Comparison of ENCODE assay signal across 1 cellular context in the genomic region with DNA sequence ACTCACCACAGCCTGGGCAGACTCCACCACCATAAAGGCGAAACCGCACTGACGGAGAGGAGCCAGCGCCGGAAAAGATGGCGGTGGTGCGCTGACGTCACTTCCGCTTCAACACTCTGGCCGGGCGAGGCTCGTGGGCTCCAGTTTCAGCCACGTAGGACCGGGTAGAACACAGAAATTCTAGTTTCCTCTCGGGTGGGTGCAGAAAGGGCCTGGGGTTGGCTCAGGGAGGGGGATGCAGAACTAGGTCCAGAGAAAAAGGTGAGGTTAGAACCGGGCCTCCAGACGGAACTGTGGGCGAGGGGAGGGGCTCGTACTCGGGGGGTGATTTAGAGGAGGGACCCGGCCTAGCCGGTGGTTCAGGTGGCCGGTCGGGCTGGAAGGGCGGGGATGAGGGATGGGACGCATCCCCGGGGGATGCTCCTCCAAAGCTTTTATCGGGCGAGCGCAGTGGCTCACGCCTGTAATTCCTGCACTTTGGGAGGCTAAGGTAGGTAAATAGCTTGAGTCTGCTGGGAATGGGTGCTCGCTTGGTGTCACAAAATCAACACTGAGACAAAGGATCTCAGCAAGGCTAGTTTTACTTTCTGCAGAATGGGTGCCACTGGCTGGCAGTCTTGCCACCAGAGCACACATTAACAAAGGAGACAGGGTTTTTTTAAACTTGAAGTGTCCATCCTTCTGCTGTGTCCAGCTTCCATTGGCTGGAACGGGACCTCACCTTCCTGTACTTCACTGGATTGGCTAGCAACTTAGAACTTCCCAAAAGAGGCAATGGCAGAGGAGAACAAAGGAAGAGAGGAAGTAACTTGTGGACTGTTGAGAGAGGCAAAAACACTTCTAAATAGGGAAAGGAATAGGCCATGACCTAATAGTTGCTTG.
TF ChIP-seq lines count a peak whose summit lies in the region.

Gene ZNF561 (minus strand): TSS at position 77 of the 882 bp plus-strand sequence. CDS start 1,776 bp downstream, outside the sequence.

TF ChIP-seq in K562, 482 proteins besides CTCF, POLR2A, EP300 and RAD21 (continued from another document and continues in another):
- peak; percentile 68 for TF ChIP-seq RBBP5 (IDR thresholded peaks at IDR 0.05; ENCODE audit: borderline replicate concordance, insufficient read depth, low read length, poor library complexity, severe bottlenecking)
- peak; percentile 67 to 79; a peak in 3 of 4 replicates for TF ChIP-seq FOXK2 (conservative IDR thresholded peaks at IDR 0.05 in 1 of 2, IDR thresholded peaks at IDR 0.05 in 1 of 2; ENCODE audit: low read depth in 2 of 2)
- TF ChIP-seq TRIM28 (IDR thresholded peaks at IDR 0.05) = no peak; the same call in 1 of the 2 replicates
- peak; percentile 87 for TF ChIP-seq MTA1 (IDR thresholded peaks at IDR 0.05; ENCODE audit: borderline replicate concordance)
- no peak for TF ChIP-seq E2F5 (CRISPR knock-in tag; IDR thresholded peaks at IDR 0.05)
- peak; percentile 60 for TF ChIP-seq NCOR1 (IDR thresholded peaks at IDR 0.05)
- no peak for TF ChIP-seq ZBTB43 (CRISPR knock-in tag; IDR thresholded peaks at IDR 0.05)
- TF ChIP-seq E2F6 (IDR thresholded peaks at IDR 0.05; ENCODE audit: borderline replicate concordance in 1 of 2, extremely low read depth in 1 of 2, insufficient read depth in 1 of 2, insufficient read length in 1 of 2, low read depth in 1 of 2, low read length in 1 of 2, poor library complexity in 1 of 2, severe bottlenecking in 1 of 2) = peak in 1 of 2 experiments; percentile 54
- no peak for TF ChIP-seq TGIF2 (CRISPR knock-in tag; IDR thresholded peaks at IDR 0.05)
- 0 out of 2 replicates have a peak, but pooled peaks have one; percentile 28 for TF ChIP-seq ZBED1 (IDR thresholded peaks at IDR 0.05)
- TF ChIP-seq MEIS2 (IDR thresholded peaks at IDR 0.05; ENCODE audit: partially characterized antibody) = no peak
- no peak for TF ChIP-seq SAFB (IDR thresholded peaks at IDR 0.05; ENCODE audit: borderline replicate concordance, low read depth, low read length)
- TF ChIP-seq IRF1 (CRISPR knock-in tag; IDR thresholded peaks at IDR 0.05; ENCODE audit: borderline replicate concordance) = no peak
- TF ChIP-seq, protein P1, sequence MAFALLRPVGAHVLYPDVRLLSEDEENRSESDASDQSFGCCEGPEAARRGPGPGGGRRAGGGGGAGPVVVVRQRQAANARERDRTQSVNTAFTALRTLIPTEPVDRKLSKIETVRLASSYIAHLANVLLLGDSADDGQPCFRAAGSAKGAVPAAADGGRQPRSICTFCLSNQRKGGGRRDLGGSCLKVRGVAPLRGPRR (CRISPR knock-in tag; IDR thresholded peaks at IDR 0.05) = no peak
- no peak for TF ChIP-seq ID3 (CRISPR knock-in tag; IDR thresholded peaks at IDR 0.05)
- TF ChIP-seq ID3 (tag; IDR thresholded peaks at IDR 0.05) = no peak; the same call in 1 of the 2 replicates
- peak; percentile 94; the same call in 1 of the 2 replicates for TF ChIP-seq HLTF (IDR thresholded peaks at IDR 0.05)
- no peak; the same call in 1 of the 2 replicates for TF ChIP-seq MEF2D (tag; conservative IDR thresholded peaks at IDR 0.05; ENCODE audit: low read depth)
- TF ChIP-seq ZBTB8A (IDR thresholded peaks at IDR 0.05; ENCODE audit: partially characterized antibody) = no peak
- no peak for TF ChIP-seq ETV6 (IDR thresholded peaks at IDR 0.05; ENCODE audit: borderline replicate concordance in 1 of 2, low read depth in 2 of 2, low read length in 1 of 2)
- TF ChIP-seq ETV6 (CRISPR knock-in tag; IDR thresholded peaks at IDR 0.05; ENCODE audit: borderline replicate concordance) = no peak
- TF ChIP-seq SMARCB1 (IDR thresholded peaks at IDR 0.05; ENCODE audit: insufficient read length, low read depth) = no peak
- peak; percentile 67 for TF ChIP-seq TAF1 (IDR thresholded peaks at IDR 0.05; ENCODE audit: control insufficient read depth, extremely low read depth, insufficient read depth, low read length, severe bottlenecking)
- TF ChIP-seq ARID2 (IDR thresholded peaks at IDR 0.05) = no peak
- TF ChIP-seq SLC30A9 (CRISPR knock-in tag; IDR thresholded peaks at IDR 0.05) = no peak
- no peak for TF ChIP-seq BCL6 (CRISPR knock-in tag; IDR thresholded peaks at IDR 0.05)
- TF ChIP-seq, protein P2, sequence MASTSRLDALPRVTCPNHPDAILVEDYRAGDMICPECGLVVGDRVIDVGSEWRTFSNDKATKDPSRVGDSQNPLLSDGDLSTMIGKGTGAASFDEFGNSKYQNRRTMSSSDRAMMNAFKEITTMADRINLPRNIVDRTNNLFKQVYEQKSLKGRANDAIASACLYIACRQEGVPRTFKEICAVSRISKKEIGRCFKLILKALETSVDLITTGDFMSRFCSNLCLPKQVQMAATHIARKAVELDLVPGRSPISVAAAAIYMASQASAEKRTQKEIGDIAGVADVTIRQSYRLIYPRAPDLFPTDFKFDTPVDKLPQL (IDR thresholded peaks at IDR 0.05; ENCODE audit: extremely low read depth, insufficient read length) = no peak
- TF ChIP-seq PHF21A (IDR thresholded peaks at IDR 0.05; ENCODE audit: borderline replicate concordance, low read depth) = no peak
- TF ChIP-seq NFE2L1 (tag; IDR thresholded peaks at IDR 0.05; ENCODE audit: borderline replicate concordance, low read depth) = no peak
- peak; percentile 99 for TF ChIP-seq NCOA1 (IDR thresholded peaks at IDR 0.05; ENCODE audit: low read depth)
- no peak for TF ChIP-seq HNRNPUL1 (IDR thresholded peaks at IDR 0.05; ENCODE audit: low read length)
- TF ChIP-seq HCFC1 (IDR thresholded peaks at IDR 0.05; ENCODE audit: low read depth, low read length) = peak; percentile 77
- TF ChIP-seq ZNF121 (CRISPR knock-in tag; conservative IDR thresholded peaks at IDR 0.05) = no peak
- no peak for TF ChIP-seq ZNF695 (CRISPR knock-in tag; IDR thresholded peaks at IDR 0.05)
- TF ChIP-seq MBD2 (IDR thresholded peaks at IDR 0.05; ENCODE audit: borderline replicate concordance, low read depth) = peak; percentile 49; the same call in 1 of the 2 replicates
- TF ChIP-seq HOXB6 (CRISPR knock-in tag; IDR thresholded peaks at IDR 0.05; ENCODE audit: borderline replicate concordance) = no peak
- TF ChIP-seq SP2 (IDR thresholded peaks at IDR 0.05; ENCODE audit: extremely low read depth, low read depth, low read length, poor library complexity, severe bottlenecking) = no peak
- no peak for TF ChIP-seq ARHGAP35 (IDR thresholded peaks at IDR 0.05; ENCODE audit: partially characterized antibody)
- TF ChIP-seq JUN (IDR thresholded peaks at IDR 0.05; ENCODE audit: borderline replicate concordance, low read depth, low read length) = peak; percentile 56; the same call in 1 of the 2 replicates
- 0 out of 2 replicates have a peak, but pooled peaks have one; percentile 58 for TF ChIP-seq JUN (CRISPR knock-in tag; IDR thresholded peaks at IDR 0.05; ENCODE audit: borderline replicate concordance)
- TF ChIP-seq, protein P3, sequence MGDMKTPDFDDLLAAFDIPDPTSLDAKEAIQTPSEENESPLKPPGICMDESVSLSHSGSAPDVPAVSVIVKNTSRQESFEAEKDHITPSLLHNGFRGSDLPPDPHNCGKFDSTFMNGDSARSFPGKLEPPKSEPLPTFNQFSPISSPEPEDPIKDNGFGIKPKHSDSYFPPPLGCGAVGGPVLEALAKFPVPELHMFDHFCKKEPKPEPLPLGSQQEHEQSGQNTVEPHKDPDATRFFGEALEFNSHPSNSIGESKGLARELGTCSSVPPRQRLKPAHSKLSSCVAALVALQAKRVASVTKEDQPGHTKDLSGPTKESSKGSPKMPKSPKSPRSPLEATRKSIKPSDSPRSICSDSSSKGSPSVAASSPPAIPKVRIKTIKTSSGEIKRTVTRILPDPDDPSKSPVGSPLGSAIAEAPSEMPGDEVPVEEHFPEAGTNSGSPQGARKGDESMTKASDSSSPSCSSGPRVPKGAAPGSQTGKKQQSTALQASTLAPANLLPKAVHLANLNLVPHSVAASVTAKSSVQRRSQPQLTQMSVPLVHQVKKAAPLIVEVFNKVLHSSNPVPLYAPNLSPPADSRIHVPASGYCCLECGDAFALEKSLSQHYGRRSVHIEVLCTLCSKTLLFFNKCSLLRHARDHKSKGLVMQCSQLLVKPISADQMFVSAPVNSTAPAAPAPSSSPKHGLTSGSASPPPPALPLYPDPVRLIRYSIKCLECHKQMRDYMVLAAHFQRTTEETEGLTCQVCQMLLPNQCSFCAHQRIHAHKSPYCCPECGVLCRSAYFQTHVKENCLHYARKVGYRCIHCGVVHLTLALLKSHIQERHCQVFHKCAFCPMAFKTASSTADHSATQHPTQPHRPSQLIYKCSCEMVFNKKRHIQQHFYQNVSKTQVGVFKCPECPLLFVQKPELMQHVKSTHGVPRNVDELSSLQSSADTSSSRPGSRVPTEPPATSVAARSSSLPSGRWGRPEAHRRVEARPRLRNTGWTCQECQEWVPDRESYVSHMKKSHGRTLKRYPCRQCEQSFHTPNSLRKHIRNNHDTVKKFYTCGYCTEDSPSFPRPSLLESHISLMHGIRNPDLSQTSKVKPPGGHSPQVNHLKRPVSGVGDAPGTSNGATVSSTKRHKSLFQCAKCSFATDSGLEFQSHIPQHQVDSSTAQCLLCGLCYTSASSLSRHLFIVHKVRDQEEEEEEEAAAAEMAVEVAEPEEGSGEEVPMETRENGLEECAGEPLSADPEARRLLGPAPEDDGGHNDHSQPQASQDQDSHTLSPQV (IDR thresholded peaks at IDR 0.05) = no peak
- TF ChIP-seq ATF6 (CRISPR knock-in tag; IDR thresholded peaks at IDR 0.05) = no peak
- TF ChIP-seq ZNF780A (CRISPR knock-in tag; IDR thresholded peaks at IDR 0.05) = no peak
- TF ChIP-seq ARID3A (IDR thresholded peaks at IDR 0.05; ENCODE audit: borderline replicate concordance, low read depth, low read length) = no peak
- no peak for TF ChIP-seq RHOXF2B (CRISPR knock-in tag; conservative IDR thresholded peaks at IDR 0.05)
- peak; percentile 41; the same call in 1 of the 2 replicates for TF ChIP-seq MIER1 (IDR thresholded peaks at IDR 0.05; ENCODE audit: low read depth)
- TF ChIP-seq KLF16 (IDR thresholded peaks at IDR 0.05) = no peak
- TF ChIP-seq NR1H2 (CRISPR knock-in tag; IDR thresholded peaks at IDR 0.05) = no peak
- TF ChIP-seq ZNF12 (CRISPR knock-in tag; IDR thresholded peaks at IDR 0.05) = no peak
- no peak for TF ChIP-seq ZNF696 (CRISPR knock-in tag; conservative IDR thresholded peaks at IDR 0.05)
- TF ChIP-seq GATAD2B (IDR thresholded peaks at IDR 0.05; ENCODE audit: borderline replicate concordance) = no peak
- no peak for TF ChIP-seq NR2C2 (CRISPR knock-in tag; IDR thresholded peaks at IDR 0.05)
- TF ChIP-seq NR2C2 (tag; IDR thresholded peaks at IDR 0.05) = peak; percentile 87
